8 cellular contexts compared by ENCODE assay signal in genomic region chr7:114663502-114663901, GRCh38.
DNase-seq lines count a peak whose midpoint lies in the region; ATAC-seq, FAIRE-seq and TF ChIP-seq lines count a peak whose summit lies in the region.

No MANE protein-coding gene starts in this region.

- H3K9me3 ChIP-seq in Karpas-422 (ENCODE audit: low read length) (peaks cover 11% of the 10 kb centered on the region), RWPE2 (ENCODE audit: severe bottlenecking) (no peaks in the 10 kb centered on the region), kidney (ENCODE audit: control insufficient read depth in 1 of 2, low read length in 2 of 2) (no peaks in the 10 kb centered on the region)

- no peaks in the 10 kb centered on the region for H3K9me2 ChIP-seq in Karpas-422 (replicated peaks; ENCODE audit: insufficient read depth, low read length)

- ATAC-seq in RWPE2 (ENCODE audit: low read depth) = no peak
- no peak for ATAC-seq in HG02840 (IDR thresholded peaks at IDR 0.05; ENCODE audit: low FRiP score, unreplicated experiment)
- ATAC-seq in GM18858 (IDR thresholded peaks at IDR 0.05; ENCODE audit: unreplicated experiment) = no peak

- H2AFZ ChIP-seq in Karpas-422 (ENCODE audit: low read length) = no peak overlapping the region

- TF ChIP-seq CTCF in RWPE2 (IDR thresholded peaks at IDR 0.05; ENCODE audit: poor library complexity, severe bottlenecking) (peak; percentile 15), kidney (IDR thresholded peaks at IDR 0.05; ENCODE audit: borderline replicate concordance, extremely low read depth, insufficient read depth) (peak; percentile 17)

- H3K36me3 ChIP-seq in Karpas-422 (ENCODE audit: insufficient read depth, low read length) = no peaks in the 10 kb centered on the region
- H3K36me3 ChIP-seq in RWPE2 (ENCODE audit: low read depth) = no peaks in the 10 kb centered on the region
- no peaks in the 10 kb centered on the region for H3K36me3 ChIP-seq in kidney (ENCODE audit: control insufficient read depth in 1 of 2, insufficient read depth in 2 of 2, low read length in 2 of 2)

- H3K27ac ChIP-seq in Karpas-422 (ENCODE audit: low read length) (no peak overlapping the region), RWPE2 (ENCODE audit: poor library complexity, severe bottlenecking) (no peak overlapping the region), kidney (ENCODE audit: low read depth in 2 of 2, low read length in 2 of 2) (no peak overlapping the region)

- no peaks in the 10 kb centered on the region for H3K27me3 ChIP-seq in Karpas-422 (ENCODE audit: low read length)
- no peaks in the 10 kb centered on the region for H3K27me3 ChIP-seq in RWPE2 (ENCODE audit: insufficient read depth, poor library complexity, severe bottlenecking)

- H3K4me1 ChIP-seq in Karpas-422 (ENCODE audit: low read length) (no peaks in the 10 kb centered on the region), RWPE2 (ENCODE audit: insufficient read depth, poor library complexity, severe bottlenecking) (no peaks in the 10 kb centered on the region), kidney (ENCODE audit: control insufficient read depth in 1 of 2, insufficient read depth in 1 of 2, low read depth in 1 of 2, low read length in 2 of 2) (no peaks in the 10 kb centered on the region)

- H3K9ac ChIP-seq in Karpas-422 (ENCODE audit: low read length) (no peak overlapping the region), kidney (ENCODE audit: low read length in 2 of 2) (no peak overlapping the region)

- H3K4me2 ChIP-seq in Karpas-422 (ENCODE audit: low read depth, low read length, poor library complexity, severe bottlenecking) = no peak overlapping the region

- intact Hi-C loops in kidney (cut with DNase I) = no loop called here

- FAIRE-seq in kidney (lab: Jason Lieb, UNC) = no peak

- no peaks in the 10 kb centered on the region for H4K20me1 ChIP-seq in Karpas-422 (ENCODE audit: insufficient read depth, low read depth, low read length)

- peak; percentile 79 for DNase-seq in DMS153 treated with DMSO at 0.1 percent for 48 hours (lab: John Stamatoyannopoulos, UW; ENCODE audit: unreplicated experiment)
- DNase-seq in Karpas-422 = peak; percentile 42
- DNase-seq in RWPE2 (ENCODE audit: low spot score) = no peak
- no peak for DNase-seq in kidney
- DNase-seq in GM03348 (ENCODE audit: low spot score) = no peak
- no peak for DNase-seq in islet precursor cell

- H3K79me2 ChIP-seq in Karpas-422 (ENCODE audit: low read length) = no peaks in the 10 kb centered on the region

- H3K4me3 ChIP-seq in Karpas-422 (ENCODE audit: low read length) = no peak overlapping the region
- H3K4me3 ChIP-seq in RWPE2 (ENCODE audit: severe bottlenecking) = no peak overlapping the region
- no peak overlapping the region for H3K4me3 ChIP-seq in kidney (ENCODE audit: low read length in 2 of 2)

Comparison
In these comparisons a context has a peak if more than half of its experiments do, and no peak if none do; other contexts are left out.
1. DNase-seq: peak in DMS153 treated with DMSO at 0.1 percent for 48 hours (single experiment) and Karpas-422 (single experiment); none in RWPE2 (single experiment), kidney (single experiment), GM03348 (single experiment) and islet precursor cell (single experiment).